Comparison of ENCODE assay signal across 3 cellular contexts in genomic region chr18:49343179-49343578, GRCh38.
"Had no signal": no experiment of that assay in that cellular context is flagged by ENCODE, and none has a peak within 500 bp of the region (broad histone marks: within the 10 kb centered on the region; RNA-seq: fewer than 3 reads in every experiment).

No MANE protein-coding gene starts in this region.

- H3K4me3 ChIP-seq: GM12878 had no signal

- DNase-seq: GDM1, GF-D8 had no signal
